In the genomic region with DNA sequence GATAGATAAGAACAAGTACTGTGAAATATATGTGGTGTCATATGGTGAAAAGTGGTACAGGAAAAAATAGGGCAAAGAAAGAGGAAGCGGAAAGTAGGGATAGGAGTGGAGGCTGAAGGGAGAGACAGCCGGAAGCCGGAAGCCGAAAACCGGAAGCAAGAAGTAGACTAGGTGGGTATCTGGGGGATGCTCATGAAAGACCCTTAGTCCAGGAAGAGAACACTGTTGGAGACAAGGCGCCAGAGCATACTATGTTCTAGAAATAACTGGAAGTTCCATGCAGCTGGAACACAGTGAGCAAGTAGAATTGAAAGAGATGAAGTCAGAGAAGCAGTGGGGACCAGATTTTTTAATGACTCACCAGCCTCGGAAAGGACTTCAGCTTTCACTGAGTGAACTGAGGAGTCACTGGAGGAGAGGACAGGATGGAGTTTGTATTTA, we compare ENCODE assay signal across 1 cellular context.
TF ChIP-seq lines count a peak whose summit lies in the region.

No MANE protein-coding gene starts in this region.

TF ChIP-seq in K562, 482 proteins besides CTCF, POLR2A, EP300 and RAD21 (continued from another document):
- TF ChIP-seq AFF1 (IDR thresholded peaks at IDR 0.05; ENCODE audit: low read depth in 1 of 2, partially characterized antibody in 2 of 2) (peak in 1 of 2 experiments; percentile 62), ARID1B (IDR thresholded peaks at IDR 0.05) (peak; percentile 67), FOSL1 (tag; conservative IDR thresholded peaks at IDR 0.05) (peak; percentile 78)
